ENCODE assay signal across 1 cellular context in the genomic region with DNA sequence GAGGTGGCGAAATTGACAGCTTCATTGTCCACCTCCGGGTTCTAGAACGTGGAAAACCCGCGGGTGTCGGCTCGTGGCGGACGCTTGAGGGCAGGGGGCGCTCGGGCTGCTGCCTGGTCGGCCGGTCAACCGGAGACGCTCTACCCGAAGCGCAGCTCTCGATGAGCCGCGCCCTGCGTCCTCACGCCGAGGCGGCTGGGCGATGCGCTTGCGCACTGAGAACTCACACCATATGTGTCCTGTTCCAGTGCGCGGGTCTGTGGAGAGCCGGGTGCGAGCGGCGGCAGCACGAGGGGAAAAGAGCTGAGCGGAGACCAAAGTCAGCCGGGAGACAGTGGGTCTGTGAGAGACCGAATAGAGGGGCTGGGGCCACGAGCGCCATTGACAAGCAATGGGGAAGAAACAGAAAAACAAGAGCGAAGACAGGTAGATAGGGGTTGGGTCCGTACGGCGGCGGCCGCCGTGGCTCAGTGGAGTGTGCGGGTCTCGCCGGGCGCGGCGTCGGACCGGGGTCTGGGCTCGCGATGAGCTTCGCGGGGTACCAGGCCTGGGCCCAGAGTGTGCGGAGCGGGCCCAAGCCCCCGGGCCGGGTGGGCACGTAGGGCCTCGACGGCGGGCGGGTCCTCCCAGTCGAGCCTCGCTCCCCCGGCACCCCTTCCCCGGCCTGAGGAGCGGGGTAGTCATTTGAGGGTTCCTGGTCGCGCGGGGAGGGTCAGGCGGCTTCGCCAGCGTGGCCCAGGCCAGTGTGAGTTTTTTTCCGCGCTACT.
TF ChIP-seq lines count a peak whose summit lies in the region.

A gene with protein sequence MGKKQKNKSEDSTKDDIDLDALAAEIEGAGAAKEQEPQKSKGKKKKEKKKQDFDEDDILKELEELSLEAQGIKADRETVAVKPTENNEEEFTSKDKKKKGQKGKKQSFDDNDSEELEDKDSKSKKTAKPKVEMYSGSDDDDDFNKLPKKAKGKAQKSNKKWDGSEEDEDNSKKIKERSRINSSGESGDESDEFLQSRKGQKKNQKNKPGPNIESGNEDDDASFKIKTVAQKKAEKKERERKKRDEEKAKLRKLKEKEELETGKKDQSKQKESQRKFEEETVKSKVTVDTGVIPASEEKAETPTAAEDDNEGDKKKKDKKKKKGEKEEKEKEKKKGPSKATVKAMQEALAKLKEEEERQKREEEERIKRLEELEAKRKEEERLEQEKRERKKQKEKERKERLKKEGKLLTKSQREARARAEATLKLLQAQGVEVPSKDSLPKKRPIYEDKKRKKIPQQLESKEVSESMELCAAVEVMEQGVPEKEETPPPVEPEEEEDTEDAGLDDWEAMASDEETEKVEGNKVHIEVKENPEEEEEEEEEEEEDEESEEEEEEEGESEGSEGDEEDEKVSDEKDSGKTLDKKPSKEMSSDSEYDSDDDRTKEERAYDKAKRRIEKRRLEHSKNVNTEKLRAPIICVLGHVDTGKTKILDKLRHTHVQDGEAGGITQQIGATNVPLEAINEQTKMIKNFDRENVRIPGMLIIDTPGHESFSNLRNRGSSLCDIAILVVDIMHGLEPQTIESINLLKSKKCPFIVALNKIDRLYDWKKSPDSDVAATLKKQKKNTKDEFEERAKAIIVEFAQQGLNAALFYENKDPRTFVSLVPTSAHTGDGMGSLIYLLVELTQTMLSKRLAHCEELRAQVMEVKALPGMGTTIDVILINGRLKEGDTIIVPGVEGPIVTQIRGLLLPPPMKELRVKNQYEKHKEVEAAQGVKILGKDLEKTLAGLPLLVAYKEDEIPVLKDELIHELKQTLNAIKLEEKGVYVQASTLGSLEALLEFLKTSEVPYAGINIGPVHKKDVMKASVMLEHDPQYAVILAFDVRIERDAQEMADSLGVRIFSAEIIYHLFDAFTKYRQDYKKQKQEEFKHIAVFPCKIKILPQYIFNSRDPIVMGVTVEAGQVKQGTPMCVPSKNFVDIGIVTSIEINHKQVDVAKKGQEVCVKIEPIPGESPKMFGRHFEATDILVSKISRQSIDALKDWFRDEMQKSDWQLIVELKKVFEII (plus strand): TSS at position 226 of the 767 bp plus-strand sequence. CDS start 166 bp downstream, at position 392.

TF ChIP-seq in HEK293, 187 proteins besides CTCF, POLR2A, EP300 and RAD21 (continued from another document and continues in another):
- TF ChIP-seq, protein P1, sequence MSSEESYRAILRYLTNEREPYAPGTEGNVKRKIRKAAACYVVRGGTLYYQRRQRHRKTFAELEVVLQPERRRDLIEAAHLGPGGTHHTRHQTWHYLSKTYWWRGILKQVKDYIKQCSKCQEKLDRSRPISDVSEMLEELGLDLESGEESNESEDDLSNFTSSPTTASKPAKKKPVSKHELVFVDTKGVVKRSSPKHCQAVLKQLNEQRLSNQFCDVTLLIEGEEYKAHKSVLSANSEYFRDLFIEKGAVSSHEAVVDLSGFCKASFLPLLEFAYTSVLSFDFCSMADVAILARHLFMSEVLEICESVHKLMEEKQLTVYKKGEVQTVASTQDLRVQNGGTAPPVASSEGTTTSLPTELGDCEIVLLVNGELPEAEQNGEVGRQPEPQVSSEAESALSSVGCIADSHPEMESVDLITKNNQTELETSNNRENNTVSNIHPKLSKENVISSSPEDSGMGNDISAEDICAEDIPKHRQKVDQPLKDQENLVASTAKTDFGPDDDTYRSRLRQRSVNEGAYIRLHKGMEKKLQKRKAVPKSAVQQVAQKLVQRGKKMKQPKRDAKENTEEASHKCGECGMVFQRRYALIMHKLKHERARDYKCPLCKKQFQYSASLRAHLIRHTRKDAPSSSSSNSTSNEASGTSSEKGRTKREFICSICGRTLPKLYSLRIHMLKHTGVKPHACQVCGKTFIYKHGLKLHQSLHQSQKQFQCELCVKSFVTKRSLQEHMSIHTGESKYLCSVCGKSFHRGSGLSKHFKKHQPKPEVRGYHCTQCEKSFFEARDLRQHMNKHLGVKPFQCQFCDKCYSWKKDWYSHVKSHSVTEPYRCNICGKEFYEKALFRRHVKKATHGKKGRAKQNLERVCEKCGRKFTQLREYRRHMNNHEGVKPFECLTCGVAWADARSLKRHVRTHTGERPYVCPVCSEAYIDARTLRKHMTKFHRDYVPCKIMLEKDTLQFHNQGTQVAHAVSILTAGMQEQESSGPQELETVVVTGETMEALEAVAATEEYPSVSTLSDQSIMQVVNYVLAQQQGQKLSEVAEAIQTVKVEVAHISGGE (tag by site-specific recombination; conservative IDR thresholded peaks at IDR 0.05; ENCODE audit: low read depth): peak; percentile 62
- TF ChIP-seq, protein P2, sequence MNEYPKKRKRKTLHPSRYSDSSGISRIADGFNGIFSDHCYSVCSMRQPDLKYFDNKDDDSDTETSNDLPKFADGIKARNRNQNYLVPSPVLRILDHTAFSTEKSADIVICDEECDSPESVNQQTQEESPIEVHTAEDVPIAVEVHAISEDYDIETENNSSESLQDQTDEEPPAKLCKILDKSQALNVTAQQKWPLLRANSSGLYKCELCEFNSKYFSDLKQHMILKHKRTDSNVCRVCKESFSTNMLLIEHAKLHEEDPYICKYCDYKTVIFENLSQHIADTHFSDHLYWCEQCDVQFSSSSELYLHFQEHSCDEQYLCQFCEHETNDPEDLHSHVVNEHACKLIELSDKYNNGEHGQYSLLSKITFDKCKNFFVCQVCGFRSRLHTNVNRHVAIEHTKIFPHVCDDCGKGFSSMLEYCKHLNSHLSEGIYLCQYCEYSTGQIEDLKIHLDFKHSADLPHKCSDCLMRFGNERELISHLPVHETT (tag by site-specific recombination; IDR thresholded peaks at IDR 0.05): 0 out of 2 replicates have a peak, but pooled peaks have one; percentile 51
- TF ChIP-seq, protein P3, sequence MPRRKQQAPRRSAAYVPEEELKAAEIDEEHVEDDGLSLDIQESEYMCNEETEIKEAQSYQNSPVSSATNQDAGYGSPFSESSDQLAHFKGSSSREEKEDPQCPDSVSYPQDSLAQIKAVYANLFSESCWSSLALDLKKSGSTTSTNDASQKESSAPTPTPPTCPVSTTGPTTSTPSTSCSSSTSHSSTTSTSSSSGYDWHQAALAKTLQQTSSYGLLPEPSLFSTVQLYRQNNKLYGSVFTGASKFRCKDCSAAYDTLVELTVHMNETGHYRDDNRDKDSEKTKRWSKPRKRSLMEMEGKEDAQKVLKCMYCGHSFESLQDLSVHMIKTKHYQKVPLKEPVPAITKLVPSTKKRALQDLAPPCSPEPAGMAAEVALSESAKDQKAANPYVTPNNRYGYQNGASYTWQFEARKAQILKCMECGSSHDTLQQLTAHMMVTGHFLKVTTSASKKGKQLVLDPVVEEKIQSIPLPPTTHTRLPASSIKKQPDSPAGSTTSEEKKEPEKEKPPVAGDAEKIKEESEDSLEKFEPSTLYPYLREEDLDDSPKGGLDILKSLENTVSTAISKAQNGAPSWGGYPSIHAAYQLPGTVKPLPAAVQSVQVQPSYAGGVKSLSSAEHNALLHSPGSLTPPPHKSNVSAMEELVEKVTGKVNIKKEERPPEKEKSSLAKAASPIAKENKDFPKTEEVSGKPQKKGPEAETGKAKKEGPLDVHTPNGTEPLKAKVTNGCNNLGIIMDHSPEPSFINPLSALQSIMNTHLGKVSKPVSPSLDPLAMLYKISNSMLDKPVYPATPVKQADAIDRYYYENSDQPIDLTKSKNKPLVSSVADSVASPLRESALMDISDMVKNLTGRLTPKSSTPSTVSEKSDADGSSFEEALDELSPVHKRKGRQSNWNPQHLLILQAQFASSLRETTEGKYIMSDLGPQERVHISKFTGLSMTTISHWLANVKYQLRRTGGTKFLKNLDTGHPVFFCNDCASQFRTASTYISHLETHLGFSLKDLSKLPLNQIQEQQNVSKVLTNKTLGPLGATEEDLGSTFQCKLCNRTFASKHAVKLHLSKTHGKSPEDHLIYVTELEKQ (tag by site-specific recombination; IDR thresholded peaks at IDR 0.05; ENCODE audit: borderline replicate concordance): no peak
- TF ChIP-seq HOXD13 (CRISPR knock-in tag; IDR thresholded peaks at IDR 0.05; ENCODE audit: borderline replicate concordance): no peak
- no peak for TF ChIP-seq ZNF112 (tag by site-specific recombination; IDR thresholded peaks at IDR 0.05)
- no peak for TF ChIP-seq ZNF654 (tag by site-specific recombination; IDR thresholded peaks at IDR 0.05; ENCODE audit: low read depth)
- no peak for TF ChIP-seq ZNF157 (tag by site-specific recombination; IDR thresholded peaks at IDR 0.05)
- peak; percentile 86 for TF ChIP-seq ZNF600 (tag by site-specific recombination; IDR thresholded peaks at IDR 0.05)
- TF ChIP-seq ZNF623 (tag by site-specific recombination; IDR thresholded peaks at IDR 0.05): no peak
- TF ChIP-seq ZSCAN16 (tag by site-specific recombination; IDR thresholded peaks at IDR 0.05): no peak
- peak; percentile 52; the same call in 1 of the 2 replicates for TF ChIP-seq SP7 (tag by site-specific recombination; IDR thresholded peaks at IDR 0.05)
- TF ChIP-seq SP3 (tag by site-specific recombination; IDR thresholded peaks at IDR 0.05): no peak; the same call in 1 of the 2 replicates
- TF ChIP-seq, protein P4, sequence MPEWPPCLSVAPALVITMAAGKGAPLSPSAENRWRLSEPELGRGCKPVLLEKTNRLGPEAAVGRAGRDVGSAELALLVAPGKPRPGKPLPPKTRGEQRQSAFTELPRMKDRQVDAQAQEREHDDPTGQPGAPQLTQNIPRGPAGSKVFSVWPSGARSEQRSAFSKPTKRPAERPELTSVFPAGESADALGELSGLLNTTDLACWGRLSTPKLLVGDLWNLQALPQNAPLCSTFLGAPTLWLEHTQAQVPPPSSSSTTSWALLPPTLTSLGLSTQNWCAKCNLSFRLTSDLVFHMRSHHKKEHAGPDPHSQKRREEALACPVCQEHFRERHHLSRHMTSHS (tag by site-specific recombination; IDR thresholded peaks at IDR 0.05): no peak
- no peak for TF ChIP-seq ZNF426 (tag by site-specific recombination; IDR thresholded peaks at IDR 0.05)
- TF ChIP-seq, protein P5, sequence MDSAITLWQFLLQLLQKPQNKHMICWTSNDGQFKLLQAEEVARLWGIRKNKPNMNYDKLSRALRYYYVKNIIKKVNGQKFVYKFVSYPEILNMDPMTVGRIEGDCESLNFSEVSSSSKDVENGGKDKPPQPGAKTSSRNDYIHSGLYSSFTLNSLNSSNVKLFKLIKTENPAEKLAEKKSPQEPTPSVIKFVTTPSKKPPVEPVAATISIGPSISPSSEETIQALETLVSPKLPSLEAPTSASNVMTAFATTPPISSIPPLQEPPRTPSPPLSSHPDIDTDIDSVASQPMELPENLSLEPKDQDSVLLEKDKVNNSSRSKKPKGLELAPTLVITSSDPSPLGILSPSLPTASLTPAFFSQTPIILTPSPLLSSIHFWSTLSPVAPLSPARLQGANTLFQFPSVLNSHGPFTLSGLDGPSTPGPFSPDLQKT (IDR thresholded peaks at IDR 0.05; ENCODE audit: borderline replicate concordance, low read depth, low read length): no peak
- TF ChIP-seq MYNN (tag by site-specific recombination; IDR thresholded peaks at IDR 0.05; ENCODE audit: borderline replicate concordance): no peak
- 0 out of 2 replicates have a peak, but pooled peaks have one; percentile 54 for TF ChIP-seq ZNF610 (tag by site-specific recombination; IDR thresholded peaks at IDR 0.05; ENCODE audit: borderline replicate concordance)
- TF ChIP-seq, protein P6, sequence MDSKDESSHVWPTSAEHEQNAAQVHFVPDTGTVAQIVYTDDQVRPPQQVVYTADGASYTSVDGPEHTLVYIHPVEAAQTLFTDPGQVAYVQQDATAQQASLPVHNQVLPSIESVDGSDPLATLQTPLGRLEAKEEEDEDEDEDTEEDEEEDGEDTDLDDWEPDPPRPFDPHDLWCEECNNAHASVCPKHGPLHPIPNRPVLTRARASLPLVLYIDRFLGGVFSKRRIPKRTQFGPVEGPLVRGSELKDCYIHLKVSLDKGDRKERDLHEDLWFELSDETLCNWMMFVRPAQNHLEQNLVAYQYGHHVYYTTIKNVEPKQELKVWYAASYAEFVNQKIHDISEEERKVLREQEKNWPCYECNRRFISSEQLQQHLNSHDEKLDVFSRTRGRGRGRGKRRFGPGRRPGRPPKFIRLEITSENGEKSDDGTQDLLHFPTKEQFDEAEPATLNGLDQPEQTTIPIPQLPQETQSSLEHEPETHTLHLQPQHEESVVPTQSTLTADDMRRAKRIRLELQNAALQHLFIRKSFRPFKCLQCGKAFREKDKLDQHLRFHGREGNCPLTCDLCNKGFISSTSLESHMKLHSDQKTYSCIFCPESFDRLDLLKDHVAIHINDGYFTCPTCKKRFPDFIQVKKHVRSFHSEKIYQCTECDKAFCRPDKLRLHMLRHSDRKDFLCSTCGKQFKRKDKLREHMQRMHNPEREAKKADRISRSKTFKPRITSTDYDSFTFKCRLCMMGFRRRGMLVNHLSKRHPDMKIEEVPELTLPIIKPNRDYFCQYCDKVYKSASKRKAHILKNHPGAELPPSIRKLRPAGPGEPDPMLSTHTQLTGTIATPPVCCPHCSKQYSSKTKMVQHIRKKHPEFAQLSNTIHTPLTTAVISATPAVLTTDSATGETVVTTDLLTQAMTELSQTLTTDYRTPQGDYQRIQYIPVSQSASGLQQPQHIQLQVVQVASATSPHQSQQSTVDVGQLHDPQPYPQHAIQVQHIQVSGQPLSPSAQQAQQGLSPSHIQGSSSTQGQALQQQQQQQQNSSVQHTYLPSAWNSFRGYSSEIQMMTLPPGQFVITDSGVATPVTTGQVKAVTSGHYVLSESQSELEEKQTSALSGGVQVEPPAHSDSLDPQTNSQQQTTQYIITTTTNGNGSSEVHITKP (tag by site-specific recombination; IDR thresholded peaks at IDR 0.05): peak; percentile 50
- peak; percentile 68 for TF ChIP-seq ZFP37 (tag by site-specific recombination; IDR thresholded peaks at IDR 0.05)
- no peak for TF ChIP-seq ZNF792 (tag by site-specific recombination; IDR thresholded peaks at IDR 0.05)
- TF ChIP-seq SP2 (tag by site-specific recombination; IDR thresholded peaks at IDR 0.05): peak; percentile 23; the same call in 1 of the 2 replicates
- no peak for TF ChIP-seq GFI1B (tag by site-specific recombination; IDR thresholded peaks at IDR 0.05)
- TF ChIP-seq ZBTB1 (tag by site-specific recombination; IDR thresholded peaks at IDR 0.05): no peak
- TF ChIP-seq, protein P7, sequence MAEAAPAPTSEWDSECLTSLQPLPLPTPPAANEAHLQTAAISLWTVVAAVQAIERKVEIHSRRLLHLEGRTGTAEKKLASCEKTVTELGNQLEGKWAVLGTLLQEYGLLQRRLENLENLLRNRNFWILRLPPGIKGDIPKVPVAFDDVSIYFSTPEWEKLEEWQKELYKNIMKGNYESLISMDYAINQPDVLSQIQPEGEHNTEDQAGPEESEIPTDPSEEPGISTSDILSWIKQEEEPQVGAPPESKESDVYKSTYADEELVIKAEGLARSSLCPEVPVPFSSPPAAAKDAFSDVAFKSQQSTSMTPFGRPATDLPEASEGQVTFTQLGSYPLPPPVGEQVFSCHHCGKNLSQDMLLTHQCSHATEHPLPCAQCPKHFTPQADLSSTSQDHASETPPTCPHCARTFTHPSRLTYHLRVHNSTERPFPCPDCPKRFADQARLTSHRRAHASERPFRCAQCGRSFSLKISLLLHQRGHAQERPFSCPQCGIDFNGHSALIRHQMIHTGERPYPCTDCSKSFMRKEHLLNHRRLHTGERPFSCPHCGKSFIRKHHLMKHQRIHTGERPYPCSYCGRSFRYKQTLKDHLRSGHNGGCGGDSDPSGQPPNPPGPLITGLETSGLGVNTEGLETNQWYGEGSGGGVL (tag by site-specific recombination; IDR thresholded peaks at IDR 0.05): peak; percentile 45; the same call in 1 of the 2 replicates
- TF ChIP-seq, protein P8, sequence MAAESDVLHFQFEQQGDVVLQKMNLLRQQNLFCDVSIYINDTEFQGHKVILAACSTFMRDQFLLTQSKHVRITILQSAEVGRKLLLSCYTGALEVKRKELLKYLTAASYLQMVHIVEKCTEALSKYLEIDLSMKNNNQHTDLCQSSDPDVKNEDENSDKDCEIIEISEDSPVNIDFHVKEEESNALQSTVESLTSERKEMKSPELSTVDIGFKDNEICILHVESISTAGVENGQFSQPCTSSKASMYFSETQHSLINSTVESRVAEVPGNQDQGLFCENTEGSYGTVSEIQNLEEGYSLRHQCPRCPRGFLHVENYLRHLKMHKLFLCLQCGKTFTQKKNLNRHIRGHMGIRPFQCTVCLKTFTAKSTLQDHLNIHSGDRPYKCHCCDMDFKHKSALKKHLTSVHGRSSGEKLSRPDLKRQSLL (tag by site-specific recombination; IDR thresholded peaks at IDR 0.05): peak; percentile 86; the same call in 1 of the 2 replicates
- no peak for TF ChIP-seq ZNF23 (tag by site-specific recombination; IDR thresholded peaks at IDR 0.05; ENCODE audit: borderline replicate concordance)
- no peak for TF ChIP-seq OSR2 (tag by site-specific recombination; IDR thresholded peaks at IDR 0.05)
